In genomic region chr18:13500227-13500865, GRCh38 we compare ENCODE assay signal across 8 cellular contexts.
A peak's percentile ranks its signal among the peaks of the same experiment; 100 is the strongest.
DNase-seq lines count a peak whose midpoint lies in the region; TF ChIP-seq lines count a peak whose summit lies in the region.

No MANE protein-coding gene starts in this region.

- H3K4me3 ChIP-seq in thyroid gland (replicated peaks in 1 of 3): no peak overlapping the region

- no peaks in the 10 kb centered on the region for H3K9me3 ChIP-seq in thyroid gland

- TF ChIP-seq POLR2A in thyroid gland (IDR thresholded peaks at IDR 0.05): no peak

- intact Hi-C loops in thyroid gland (cut with DNase I): no loop called here

- peaks cover 16 to 28% of the 10 kb centered on the region in 2 donors for H3K4me1 ChIP-seq in thyroid gland

- H3K27ac ChIP-seq in thyroid gland: peak overlapping the region in 1 of 3 donors; percentile 43

- WGBS in thyroid gland, 2 donors: 69% methylated on average over 22 to 23 of the region's 23 CpGs

- no peak for TF ChIP-seq CTCF in thyroid gland (IDR thresholded peaks at IDR 0.05)

- no peaks in the 10 kb centered on the region for H3K36me3 ChIP-seq in thyroid gland

- no peaks in the 10 kb centered on the region for H3K27me3 ChIP-seq in thyroid gland

- DNase-seq in DMS153 (lab: John Stamatoyannopoulos, UW): peak; percentile 76
- DNase-seq in NCI-H2107 (lab: John Stamatoyannopoulos, UW): peak; percentile 50
- peak; percentile 72 for DNase-seq in dermis blood vessel endothelial cell
- DNase-seq in medulla oblongata (ENCODE audit: extremely low spot score): peak; percentile 61
- no peak for DNase-seq in thyroid gland
- no peak for DNase-seq in NOMO-1 (lab: John Stamatoyannopoulos, UW; ENCODE audit: unreplicated experiment in 2 of 2)
- no peak for DNase-seq in D341Med (ENCODE audit: low spot score)
- DNase-seq in HCEC 1CT: no peak

Comparison
In these comparisons a context has a peak if more than half of its experiments do, and no peak if none do; other contexts are left out.
1. DNase-seq: peak in DMS153 (single experiment), NCI-H2107 (single experiment), dermis blood vessel endothelial cell (single experiment) and medulla oblongata (single experiment); none in thyroid gland (0 of 2), NOMO-1 (0 of 2), D341Med (single experiment) and HCEC 1CT (single experiment).